15 cellular contexts compared by ENCODE assay signal in the genomic region with DNA sequence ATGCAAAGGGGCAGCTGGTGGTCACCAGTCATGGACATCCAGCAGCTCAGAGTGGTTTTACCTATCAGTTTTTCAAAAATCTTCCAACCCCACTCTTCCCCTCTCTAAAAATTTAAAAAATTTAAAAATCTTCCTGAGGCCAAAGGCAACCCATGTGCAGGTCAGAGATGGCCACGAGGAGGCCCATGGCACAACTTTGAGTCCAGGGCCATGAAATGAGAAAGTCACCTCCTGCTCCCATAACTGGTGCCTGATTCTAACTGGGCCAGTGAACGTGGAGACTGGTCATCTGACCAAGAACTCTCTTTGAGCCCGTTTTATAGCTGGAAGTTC.
DNase-seq lines count a peak whose midpoint lies in the region; ATAC-seq and TF ChIP-seq lines count a peak whose summit lies in the region.
"Had no signal": no experiment of that assay in that cellular context is flagged by ENCODE, and none has a peak within 500 bp of the region (broad histone marks: within the 10 kb centered on the region; RNA-seq: fewer than 3 reads in every experiment).

No MANE protein-coding gene starts in this region.

- peaks cover 10% of the 10 kb centered on the region for H3K36me3 Mint-ChIP-seq in activated naive CD8-positive, alpha-beta T cell treated with anti-CD3 and anti-CD28 coated beads for 36 hours
- peaks cover 0 to 9% (median 2%) of the 10 kb centered on the region in 3 donors for H3K36me3 Mint-ChIP-seq in naive thymus-derived CD8-positive, alpha-beta T cell

- POLR2A ChIA-PET in naive thymus-derived CD8-positive, alpha-beta T cell (lab: Charles Lee) = interaction anchor here (1.1 to 1.9 kb wide), 4 partner anchors 9 to 70 kb away, joined by 3 to 9 read pairs (median 6); no protein-coding TSS in a partner anchor

- peaks cover 66% of the 10 kb centered on the region for H3K4me1 Mint-ChIP-seq in activated naive CD8-positive, alpha-beta T cell treated with anti-CD3 and anti-CD28 coated beads for 36 hours
- H3K4me1 Mint-ChIP-seq in naive thymus-derived CD8-positive, alpha-beta T cell = peaks cover 32 to 93% (median 59%) of the 10 kb centered on the region in 4 donors

- H3K27me3 Mint-ChIP-seq in activated naive CD8-positive, alpha-beta T cell treated with anti-CD3 and anti-CD28 coated beads for 36 hours = no peaks in the 10 kb centered on the region
- no peaks in the 10 kb centered on the region for H3K27me3 Mint-ChIP-seq in naive thymus-derived CD8-positive, alpha-beta T cell
- H3K27me3 Mint-ChIP-seq: progenitor cell of endocrine pancreas had no signal

- H3K27ac ChIP-seq in BLaER1 = peak overlapping the region; percentile 98
- H3K27ac ChIP-seq: PC-9 had no signal

- H3K9me3 ChIP-seq in BLaER1 = no peaks in the 10 kb centered on the region

- H4K20me1 ChIP-seq in BLaER1 = no peaks in the 10 kb centered on the region

- peak overlapping the region; percentile 80 for H3K9ac ChIP-seq in BLaER1

- H3K36me3 ChIP-seq in BLaER1 = no peaks in the 10 kb centered on the region; the same call in 1 of the 2 replicates

- no peak for DNase-seq in activated naive CD8-positive, alpha-beta T cell treated with anti-CD3 and anti-CD28 coated beads for 36 hours
- no peak for DNase-seq in naive thymus-derived CD8-positive, alpha-beta T cell
- no peak for DNase-seq in NCI-H2107 treated with DMSO at 0.1 percent for 48 hours (lab: John Stamatoyannopoulos, UW; ENCODE audit: unreplicated experiment)
- no peak for DNase-seq in RPMI8226
- DNase-seq: C1 segment of cervical spinal cord, mammary epithelial cell, NCI-H1048, NCI-H345, PC-9, SW 1271 had no signal

- H3K4me1 ChIP-seq in BLaER1 = peaks cover 100% of the 10 kb centered on the region

- H3K4me3 Mint-ChIP-seq in activated naive CD8-positive, alpha-beta T cell treated with anti-CD3 and anti-CD28 coated beads for 36 hours = no peak overlapping the region
- no peak overlapping the region for H3K4me3 Mint-ChIP-seq in naive thymus-derived CD8-positive, alpha-beta T cell

- H3K4me2 ChIP-seq in BLaER1 = peak overlapping the region; percentile 84
- H3K4me2 ChIP-seq: PC-9 had no signal

- TF ChIP-seq CTCF in GM12875 (IDR thresholded peaks at IDR 0.05; ENCODE audit: borderline replicate concordance, insufficient read depth, low read depth, low read length) = 0 out of 2 replicates have a peak, but pooled peaks have one; percentile 2

- H3K27ac Mint-ChIP-seq in activated naive CD8-positive, alpha-beta T cell treated with anti-CD3 and anti-CD28 coated beads for 36 hours = peak overlapping the region; percentile 97
- peak overlapping the region in 7 of 10 donors; percentile 39 to 92 (median 72) for H3K27ac Mint-ChIP-seq in naive thymus-derived CD8-positive, alpha-beta T cell
- H3K27ac Mint-ChIP-seq: progenitor cell of endocrine pancreas had no signal

- H3K9me3 Mint-ChIP-seq in activated naive CD8-positive, alpha-beta T cell treated with anti-CD3 and anti-CD28 coated beads for 36 hours = no peaks in the 10 kb centered on the region
- H3K9me3 Mint-ChIP-seq in naive thymus-derived CD8-positive, alpha-beta T cell = peaks cover 0 to 2% (median 0%) of the 10 kb centered on the region in 9 donors

- H3K4me3 ChIP-seq in BLaER1 = peak overlapping the region; percentile 43; the same call in 1 of the 2 replicates
- no peak overlapping the region for H3K4me3 ChIP-seq in GM12875 (ENCODE audit: low read depth, low read length)
- H3K4me3 ChIP-seq: PC-9 had no signal

- no peak for ATAC-seq in naive thymus-derived CD8-positive, alpha-beta T cell
- no peak for ATAC-seq in GM21390 (IDR thresholded peaks at IDR 0.05; ENCODE audit: unreplicated experiment)
- no peak for ATAC-seq in GM19324 (IDR thresholded peaks at IDR 0.05; ENCODE audit: low FRiP score, unreplicated experiment)

- H3K27me3 ChIP-seq in BLaER1 = no peaks in the 10 kb centered on the region
